Comparison of ENCODE assay signal across 1 cellular context in genomic region chr19:1094978-1095701, GRCh38.
TF ChIP-seq lines count a peak whose summit lies in the region.

TSS of gene POLR2E (minus strand) at chr19:1095375. CDS start at chr19:1095315, 60 bp downstream.

TF ChIP-seq in HepG2, 621 proteins besides CTCF, POLR2A, EP300 and RAD21 (continued from another document and continues in another):
- TF ChIP-seq FOXP4 (CRISPR knock-in tag; IDR thresholded peaks at IDR 0.05) (peak; percentile 65), MED13 (CRISPR knock-in tag; IDR thresholded peaks at IDR 0.05) (peak; percentile 74; the same call in 1 of the 2 replicates), SUZ12 (IDR thresholded peaks at IDR 0.05; ENCODE audit: low read depth, low read length) (peak; percentile 79), RBFOX2 (IDR thresholded peaks at IDR 0.05; ENCODE audit: low read depth, low read length) (peak; percentile 91), ASH2L (IDR thresholded peaks at IDR 0.05; ENCODE audit: insufficient read length, low read depth, low read length) (peak; percentile 80), SOX6 (IDR thresholded peaks at IDR 0.05) (no peak), SOX6 (CRISPR knock-in tag; IDR thresholded peaks at IDR 0.05) (peak; percentile 25; the same call in 1 of the 2 replicates), ZBTB26 (CRISPR knock-in tag; IDR thresholded peaks at IDR 0.05; ENCODE audit: borderline replicate concordance) (peak; percentile 27; the same call in 1 of the 2 replicates), ZNF276 (CRISPR knock-in tag; IDR thresholded peaks at IDR 0.05; ENCODE audit: low read depth) (peak; percentile 42; the same call in 1 of the 2 replicates), GLMP (CRISPR knock-in tag; IDR thresholded peaks at IDR 0.05; ENCODE audit: borderline replicate concordance) (no peak), TAF1 (CRISPR knock-in tag; IDR thresholded peaks at IDR 0.05) (peak; percentile 88; the same call in 1 of the 2 replicates), CHD2 (IDR thresholded peaks at IDR 0.05; ENCODE audit: low read depth, low read length) (peak; percentile 96), TSC22D2 (CRISPR knock-in tag; IDR thresholded peaks at IDR 0.05; ENCODE audit: borderline replicate concordance) (no peak), ZBTB20 (CRISPR knock-in tag; IDR thresholded peaks at IDR 0.05; ENCODE audit: borderline replicate concordance, low read depth) (no peak), FOXK1 (CRISPR knock-in tag; IDR thresholded peaks at IDR 0.05; ENCODE audit: borderline replicate concordance, low read depth) (peak; percentile 69), ZBTB14 (CRISPR knock-in tag; IDR thresholded peaks at IDR 0.05) (peak; percentile 53; the same call in 1 of the 2 replicates), PAX8 (CRISPR knock-in tag; IDR thresholded peaks at IDR 0.05; ENCODE audit: borderline replicate concordance) (peak; percentile 67; the same call in 1 of the 2 replicates), HCFC1 (IDR thresholded peaks at IDR 0.05; ENCODE audit: low read depth, low read length) (peak; percentile 96), ZNF574 (CRISPR knock-in tag; IDR thresholded peaks at IDR 0.05) (peak; percentile 92), KDM2A (CRISPR knock-in tag; IDR thresholded peaks at IDR 0.05; ENCODE audit: borderline replicate concordance, low read depth) (peak; percentile 77), SMARCE1 (IDR thresholded peaks at IDR 0.05; ENCODE audit: borderline replicate concordance) (no peak), EED (CRISPR knock-in tag; IDR thresholded peaks at IDR 0.05) (peak; percentile 80; the same call in 1 of the 2 replicates), ZNF660 (CRISPR knock-in tag; IDR thresholded peaks at IDR 0.05; ENCODE audit: borderline replicate concordance, low read depth) (no peak), XRCC5 (optimal IDR thresholded peaks at IDR 0.05; ENCODE audit: low read length) (peak; percentile 85), PATZ1 (CRISPR knock-in tag; IDR thresholded peaks at IDR 0.05) (peak; percentile 59), GATAD2A (CRISPR knock-in tag; IDR thresholded peaks at IDR 0.05) (0 out of 2 replicates have a peak, but pooled peaks have one; percentile 42), YEATS2 (CRISPR knock-in tag; IDR thresholded peaks at IDR 0.05; ENCODE audit: borderline replicate concordance) (peak; percentile 96; the same call in 1 of the 2 replicates), NONO (IDR thresholded peaks at IDR 0.05) (no peak), NONO (CRISPR knock-in tag; conservative IDR thresholded peaks at IDR 0.05) (peak; percentile 77), SATB2 (CRISPR knock-in tag; IDR thresholded peaks at IDR 0.05) (no peak), NCOA1 (CRISPR knock-in tag; IDR thresholded peaks at IDR 0.05) (peak; percentile 72; the same call in 1 of the 2 replicates), SMAD3 (CRISPR knock-in tag; IDR thresholded peaks at IDR 0.05) (0 out of 2 replicates have a peak, but pooled peaks have one; percentile 61), IKZF5 (CRISPR knock-in tag; IDR thresholded peaks at IDR 0.05) (peak; percentile 82), MXD4 (CRISPR knock-in tag; IDR thresholded peaks at IDR 0.05) (peak; percentile 27; the same call in 1 of the 2 replicates), ISL2 (CRISPR knock-in tag; IDR thresholded peaks at IDR 0.05) (peak; percentile 45; the same call in 1 of the 2 replicates), ZFP91 (CRISPR knock-in tag; IDR thresholded peaks at IDR 0.05; ENCODE audit: borderline replicate concordance) (peak; percentile 84), RFXAP (CRISPR knock-in tag; IDR thresholded peaks at IDR 0.05; ENCODE audit: borderline replicate concordance) (0 out of 2 replicates have a peak, but pooled peaks have one; percentile 64), KLF11 (CRISPR knock-in tag; IDR thresholded peaks at IDR 0.05) (peak; percentile 76; the same call in 1 of the 2 replicates), SOX13 (IDR thresholded peaks at IDR 0.05) (no peak), SOX13 (CRISPR knock-in tag; conservative IDR thresholded peaks at IDR 0.05 in 1 of 2, IDR thresholded peaks at IDR 0.05 in 1 of 2) (peak in 1 of 2 experiments; percentile 38; a peak in 1 of 4 replicates), MYC (CRISPR knock-in tag; IDR thresholded peaks at IDR 0.05; ENCODE audit: borderline replicate concordance) (peak; percentile 73; the same call in 1 of the 2 replicates), TOE1 (CRISPR knock-in tag; IDR thresholded peaks at IDR 0.05) (no peak), HNF1B (CRISPR knock-in tag; IDR thresholded peaks at IDR 0.05) (0 out of 2 replicates have a peak, but pooled peaks have one; percentile 13), E2F1 (CRISPR knock-in tag; IDR thresholded peaks at IDR 0.05) (peak; percentile 43; the same call in 1 of the 2 replicates), RXRA (CRISPR knock-in tag; IDR thresholded peaks at IDR 0.05) (peak; percentile 53)
